Comparison of ENCODE assay signal across 25 cellular contexts in the genomic region with DNA sequence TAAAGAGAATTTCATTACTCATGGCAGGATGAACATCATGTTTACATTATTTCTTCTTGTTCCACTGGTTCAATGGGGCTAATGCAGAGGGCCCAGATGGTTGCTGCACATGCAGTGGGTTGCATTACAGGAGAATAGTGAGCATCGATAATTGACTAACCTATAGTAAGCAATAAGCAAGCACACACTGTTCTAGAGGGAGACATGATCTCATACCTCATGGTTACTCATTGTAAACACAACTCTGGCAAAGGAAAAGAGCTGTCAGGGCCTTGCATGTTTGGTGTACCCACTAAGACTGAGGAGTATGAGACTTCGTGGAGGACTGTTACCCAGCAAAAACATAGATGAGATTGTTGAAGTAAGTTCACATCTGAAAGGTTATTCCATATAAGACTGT.
DNase-seq lines count a peak whose midpoint lies in the region; ATAC-seq and TF ChIP-seq lines count a peak whose summit lies in the region.
"Had no signal": no experiment of that assay in that cellular context is flagged by ENCODE, and none has a peak within 500 bp of the region (broad histone marks: within the 10 kb centered on the region; RNA-seq: fewer than 3 reads in every experiment).

No MANE protein-coding gene starts in this region.

- no peak overlapping the region; the same call in 1 of the 2 replicates for H3K4me3 Mint-ChIP-seq in HFFc6
- H3K4me3 Mint-ChIP-seq: activated CD4-positive, alpha-beta T cell treated with anti-CD3 and anti-CD28 coated beads, Interleukin-2, amount 10 ng/mL, durations not matched to agents 24 days and 14 days; activated T-cell treated with anti-CD3 and anti-CD28 coated beads, Interleukin-2, amount 50 U/mL, for 24 hours; CD4-positive, alpha-beta memory T cell; naive thymus-derived CD4-positive, alpha-beta T cell had no signal

- H3K4me1 ChIP-seq in ACC112 (ENCODE audit: control insufficient read depth, insufficient read depth, low read length, unreplicated experiment), result peaks cover 9% of the 10 kb centered on the region
- H3K4me1 ChIP-seq: colonic mucosa, esophagus muscularis mucosa, tibial nerve had no signal

- peaks cover 2% of the 10 kb centered on the region; the same call in 1 of the 2 replicates for H3K27me3 Mint-ChIP-seq in HFFc6 (ENCODE audit: insufficient read depth)
- H3K27me3 Mint-ChIP-seq: activated CD4-positive, alpha-beta T cell treated with anti-CD3 and anti-CD28 coated beads, Interleukin-2, amount 10 ng/mL, durations not matched to agents 24 days and 14 days; activated T-cell treated with anti-CD3 and anti-CD28 coated beads, Interleukin-2, amount 50 U/mL, for 24 hours; CD4-positive, alpha-beta memory T cell; naive thymus-derived CD4-positive, alpha-beta T cell had no signal

- TF ChIP-seq CTCF in HFFc6 (IDR thresholded peaks at IDR 0.05), result no peak

- ATAC-seq in GM19324 (IDR thresholded peaks at IDR 0.05; ENCODE audit: low FRiP score, unreplicated experiment), result no peak
- no peak for ATAC-seq in GM19351 (IDR thresholded peaks at IDR 0.05; ENCODE audit: unreplicated experiment)
- ATAC-seq in GM19395 (IDR thresholded peaks at IDR 0.05; ENCODE audit: unreplicated experiment), result no peak
- ATAC-seq: naive thymus-derived CD4-positive, alpha-beta T cell had no signal

- H3K27ac ChIP-seq in ACC112 (ENCODE audit: low read depth, low read length), result 0 out of 2 replicates have a peak overlapping the region, but pooled peaks have one; percentile 10
- H3K27ac ChIP-seq: colonic mucosa, esophagus muscularis mucosa, tibial nerve had no signal

- peak overlapping the region; percentile 73 for H2AFZ ChIP-seq in ACC112 (ENCODE audit: low read length, unreplicated experiment)

- no peak overlapping the region for H3K4me3 ChIP-seq in ACC112 (ENCODE audit: low read depth, low read length)
- H3K4me3 ChIP-seq: colonic mucosa, esophagus muscularis mucosa, tibial nerve had no signal

- no peaks in the 10 kb centered on the region; the same call in 1 of the 2 replicates for H3K9me3 Mint-ChIP-seq in HFFc6

- DNase-seq in HFFc6, result peak; percentile 23
- DNase-seq in amniotic epithelial cell (ENCODE audit: low read depth), result peak; percentile 75
- DNase-seq in fibroblast of the conjunctiva (ENCODE audit: low read depth), result peak; percentile 41
- no peak for DNase-seq in ACHN
- DNase-seq: activated CD4-positive, alpha-beta T cell treated with anti-CD3 and anti-CD28 coated beads, Interleukin-2, amount 10 ng/mL, durations not matched to agents 24 days and 14 days; activated gamma-delta T cell treated with Interleukin-2 at 50 U/mL for 16 hours; activated T-cell treated with anti-CD3 and anti-CD28 coated beads, Interleukin-2, amount 50 U/mL, for 24 hours; CD4-positive, alpha-beta memory T cell; colonic mucosa; effector memory CD4-positive, alpha-beta T cell; islet precursor cell; KG1; midbrain; naive thymus-derived CD4-positive, alpha-beta T cell; NCI-H146; SIG-M5; small intestine; stimulated activated CD4-positive, alpha-beta T cell treated with anti-CD3 and anti-CD28 coated beads, Interleukin-1b, Interleukin-23, amount 100 ng/mL, for 48 hours; T1000 had no signal

- H3K27me3 ChIP-seq in ACC112 (ENCODE audit: insufficient read depth, low read length), result no peaks in the 10 kb centered on the region
- H3K27me3 ChIP-seq: colonic mucosa, esophagus muscularis mucosa, tibial nerve had no signal

- H3K27ac Mint-ChIP-seq in HFFc6, result peak overlapping the region; percentile 26; the same call in 1 of the 2 replicates
- H3K27ac Mint-ChIP-seq: activated CD4-positive, alpha-beta T cell treated with anti-CD3 and anti-CD28 coated beads, Interleukin-2, amount 10 ng/mL, durations not matched to agents 24 days and 14 days; activated T-cell treated with anti-CD3 and anti-CD28 coated beads, Interleukin-2, amount 50 U/mL, for 24 hours; CD4-positive, alpha-beta memory T cell; naive thymus-derived CD4-positive, alpha-beta T cell had no signal

- H3K79me2 ChIP-seq in ACC112 (ENCODE audit: control insufficient read depth, insufficient read depth, low read length, unreplicated experiment), result no peaks in the 10 kb centered on the region

- in situ Hi-C loops in ACHN (cut with HindIII; ENCODE audit: low pct_ligation_motif_present, low pct_unique_long_range_greater_than_20kb, low sequenced_read_pairs), result no loop called here

- H3K36me3 Mint-ChIP-seq in HFFc6 (ENCODE audit: low read depth), result no peaks in the 10 kb centered on the region
- H3K36me3 Mint-ChIP-seq: CD4-positive, alpha-beta memory T cell; naive thymus-derived CD4-positive, alpha-beta T cell had no signal

- H3K36me3 ChIP-seq in ACC112 (ENCODE audit: insufficient read depth, low read length), result no peaks in the 10 kb centered on the region
- H3K36me3 ChIP-seq: colonic mucosa, esophagus muscularis mucosa, tibial nerve had no signal

- H3K4me1 Mint-ChIP-seq in HFFc6 (ENCODE audit: low read depth), result peaks cover 37% of the 10 kb centered on the region
- H3K4me1 Mint-ChIP-seq: activated CD4-positive, alpha-beta T cell treated with anti-CD3 and anti-CD28 coated beads, Interleukin-2, amount 10 ng/mL, durations not matched to agents 24 days and 14 days; CD4-positive, alpha-beta memory T cell; naive thymus-derived CD4-positive, alpha-beta T cell had no signal
